In the genomic region with DNA sequence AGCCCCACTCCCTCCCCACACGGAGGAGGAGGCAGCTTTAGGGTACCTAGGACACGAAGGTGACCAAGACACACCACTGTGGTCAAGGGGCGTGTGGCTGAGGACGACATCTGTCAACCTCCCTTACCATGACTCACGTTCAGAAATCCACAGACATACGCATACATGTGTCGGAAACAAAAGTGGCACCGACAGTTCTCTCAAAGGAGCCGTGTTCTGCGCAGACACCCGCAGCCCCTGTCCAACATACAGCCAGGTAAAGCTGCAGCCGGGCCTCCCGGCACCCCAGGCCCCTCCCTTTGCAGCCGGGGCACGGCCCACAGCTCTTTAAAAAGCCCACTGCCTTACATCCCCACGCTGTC, we compare ENCODE assay signal across 7 cellular contexts. TPM values are rescaled to one million over a fixed set of nuclear protein-coding genes. Genes with fewer than 3 reads are reported as not detected.
DNase-seq lines count a peak whose midpoint lies in the region; ATAC-seq and TF ChIP-seq lines count a peak whose summit lies in the region.

No MANE protein-coding gene starts in this region.

- H3K9me3 ChIP-seq in GM23248 (ENCODE audit: low read depth), result no peaks in the 10 kb centered on the region
- H3K9me3 ChIP-seq in SK-N-MC (ENCODE audit: low read depth, low read length), result no peaks in the 10 kb centered on the region

- peak overlapping the region; percentile 73 for H3K4me3 ChIP-seq in GM23248
- H3K4me3 ChIP-seq in SK-N-MC, result peak overlapping the region; percentile 15; the same call in 1 of the 2 replicates
- peak overlapping the region; percentile 30 for H3K4me3 ChIP-seq in epithelial cell of esophagus (ENCODE audit: low read length)

- CTCF ChIA-PET in GM10248 (lab: Yijun Ruan, JAX), result interaction anchor here (1.2 to 14.2 kb wide), 7 partner anchors 14 to 65 kb away, joined by 3 to 132 read pairs (median 6); a partner anchor contains a TSS

- TF ChIP-seq CTCF in epithelial cell of esophagus (IDR thresholded peaks at IDR 0.05; ENCODE audit: insufficient read depth, low read depth, low read length, missing control alignments) (no peak), GM10248 (IDR thresholded peaks at IDR 0.05; ENCODE audit: control extremely low read depth, extremely low read depth, low read depth, missing control alignments) (no peak)

- ATAC-seq in HG03159 (IDR thresholded peaks at IDR 0.05; ENCODE audit: unreplicated experiment), result no peak
- ATAC-seq in GM21528 (IDR thresholded peaks at IDR 0.05; ENCODE audit: low FRiP score, unreplicated experiment), result no peak

- H3K36me3 ChIP-seq in GM23248 (ENCODE audit: low read depth) (no peaks in the 10 kb centered on the region), SK-N-MC (ENCODE audit: insufficient read depth, low read length) (no peaks in the 10 kb centered on the region)

- WGBS in GM23248 (ENCODE audit: low coverage in 1 of 2, low lambda C conversion rate in 2 of 2, missing lambda C conversion rate in 2 of 2), 2 experiments, result 8 to 18% methylated on average over 16 of the region's 16 CpGs

- H3K9me2 ChIP-seq in GM23248 (ENCODE audit: insufficient read depth), result no peaks in the 10 kb centered on the region

- H3K27me3 ChIP-seq in GM23248 (replicated peaks; ENCODE audit: insufficient read depth), result 0 out of 2 replicates have a peak, but pooled peaks cover 5% of the 10 kb centered on the region

- peak overlapping the region; percentile 80 for H3K4me2 ChIP-seq in GM23248 (ENCODE audit: unreplicated experiment)

- no peaks in the 10 kb centered on the region for H3K79me2 ChIP-seq in GM23248 (ENCODE audit: insufficient read depth)

- H3K4me1 ChIP-seq in GM23248 (ENCODE audit: insufficient read depth), result peaks cover 21% of the 10 kb centered on the region

- H3K27ac ChIP-seq in GM23248 (peak overlapping the region; percentile 92), SK-N-MC (peak overlapping the region; percentile 80; the same call in 1 of the 2 replicates)

- POLR2A ChIA-PET in GM10248 (lab: Yijun Ruan, JAX), result interaction anchor here (1.3 kb wide), 1 partner anchor 63 kb away, joined by 10 read pairs; a partner anchor contains a TSS

- H3F3A ChIP-seq in GM23248 (ENCODE audit: insufficient read depth), result peaks cover 7% of the 10 kb centered on the region; the same call in 1 of the 2 replicates

- peak overlapping the region; percentile 77 for H2AFZ ChIP-seq in GM23248

- in situ Hi-C loops in GM23248 (cut with MboI), result no loop called here

- H3K9ac ChIP-seq in GM23248, result peak overlapping the region; percentile 82
- peak overlapping the region; percentile 53 for H3K9ac ChIP-seq in SK-N-MC (ENCODE audit: insufficient read length)

- no peaks in the 10 kb centered on the region for H4K20me1 ChIP-seq in GM23248 (ENCODE audit: insufficient read depth)

- DNase-seq in GM23248 (peak; percentile 54), SK-N-MC (ENCODE audit: low read depth, low spot score) (no peak), epithelial cell of esophagus (ENCODE audit: low read depth) (peak; percentile 66), GM10248 (ENCODE audit: extremely low spot score) (no peak)
- peak; percentile 59 for DNase-seq in stimulated activated CD8-positive, alpha-beta memory T cell treated with anti-CD3 and anti-CD28 coated beads, Interleukin-4, amount 100 ng/mL, for 48 hours

RNA-seq across cellular contexts. Expression of a gene that starts 40.4 kb away (rescaled TPM):
- 9.4 and 19.6 TPM in 2 replicates for total RNA-seq in GM23248 (2014; rRNA removed; shearing (Covaris generic))
- 8.8 and 12.3 TPM in 2 replicates for polyA plus RNA-seq in GM23248 (2016; fragmentation: Nextera tagmentation; extraction: Ambion mirVana)

Comparison
In these comparisons a context has a peak if more than half of its experiments do, and no peak if none do; other contexts are left out.
1. DNase-seq: peak in GM23248 (single experiment), epithelial cell of esophagus (single experiment) and stimulated activated CD8-positive, alpha-beta memory T cell treated with anti-CD3 and anti-CD28 coated beads, Interleukin-4, amount 100 ng/mL, for 48 hours (single experiment); none in SK-N-MC (single experiment) and GM10248 (single experiment).
2. H3K4me3 ChIP-seq: peak in every context shown above with its lines; median percentile 73 in GM23248; 30 in epithelial cell of esophagus; 15 in SK-N-MC.